Comparison of ENCODE assay signal across 1 cellular context in the genomic region with DNA sequence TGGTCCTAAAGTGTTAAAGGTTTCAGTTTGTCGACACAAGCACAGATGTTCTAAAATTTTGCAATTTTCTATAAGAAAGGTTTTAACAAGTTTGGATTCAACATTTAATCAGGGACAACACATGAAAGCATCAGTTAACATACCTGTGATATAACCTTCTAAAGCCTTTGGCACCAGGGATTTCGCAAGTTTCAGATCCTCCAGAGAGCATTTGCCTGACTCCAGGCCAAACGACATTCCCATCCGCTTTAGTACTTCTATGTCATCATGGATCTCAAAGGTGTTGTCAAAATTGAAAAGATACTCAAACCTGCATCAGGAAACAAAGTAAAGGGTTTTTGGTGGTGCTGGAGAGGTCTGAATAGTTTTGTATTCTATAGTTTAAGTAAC.
TF ChIP-seq lines count a peak whose summit lies in the region.

No MANE protein-coding gene starts in this region.

TF ChIP-seq in WTC11, 78 proteins besides CTCF, POLR2A, EP300 and RAD21:
- no peak for TF ChIP-seq RELA (CRISPR knock-in tag; IDR thresholded peaks at IDR 0.05; ENCODE audit: borderline replicate concordance)
- TF ChIP-seq, protein P1, sequence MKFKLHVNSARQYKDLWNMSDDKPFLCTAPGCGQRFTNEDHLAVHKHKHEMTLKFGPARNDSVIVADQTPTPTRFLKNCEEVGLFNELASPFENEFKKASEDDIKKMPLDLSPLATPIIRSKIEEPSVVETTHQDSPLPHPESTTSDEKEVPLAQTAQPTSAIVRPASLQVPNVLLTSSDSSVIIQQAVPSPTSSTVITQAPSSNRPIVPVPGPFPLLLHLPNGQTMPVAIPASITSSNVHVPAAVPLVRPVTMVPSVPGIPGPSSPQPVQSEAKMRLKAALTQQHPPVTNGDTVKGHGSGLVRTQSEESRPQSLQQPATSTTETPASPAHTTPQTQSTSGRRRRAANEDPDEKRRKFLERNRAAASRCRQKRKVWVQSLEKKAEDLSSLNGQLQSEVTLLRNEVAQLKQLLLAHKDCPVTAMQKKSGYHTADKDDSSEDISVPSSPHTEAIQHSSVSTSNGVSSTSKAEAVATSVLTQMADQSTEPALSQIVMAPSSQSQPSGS (CRISPR knock-in tag; IDR thresholded peaks at IDR 0.05; ENCODE audit: borderline replicate concordance, low read depth) = no peak
- TF ChIP-seq TEAD1 (CRISPR knock-in tag; IDR thresholded peaks at IDR 0.05) = no peak
- TF ChIP-seq, protein P2, sequence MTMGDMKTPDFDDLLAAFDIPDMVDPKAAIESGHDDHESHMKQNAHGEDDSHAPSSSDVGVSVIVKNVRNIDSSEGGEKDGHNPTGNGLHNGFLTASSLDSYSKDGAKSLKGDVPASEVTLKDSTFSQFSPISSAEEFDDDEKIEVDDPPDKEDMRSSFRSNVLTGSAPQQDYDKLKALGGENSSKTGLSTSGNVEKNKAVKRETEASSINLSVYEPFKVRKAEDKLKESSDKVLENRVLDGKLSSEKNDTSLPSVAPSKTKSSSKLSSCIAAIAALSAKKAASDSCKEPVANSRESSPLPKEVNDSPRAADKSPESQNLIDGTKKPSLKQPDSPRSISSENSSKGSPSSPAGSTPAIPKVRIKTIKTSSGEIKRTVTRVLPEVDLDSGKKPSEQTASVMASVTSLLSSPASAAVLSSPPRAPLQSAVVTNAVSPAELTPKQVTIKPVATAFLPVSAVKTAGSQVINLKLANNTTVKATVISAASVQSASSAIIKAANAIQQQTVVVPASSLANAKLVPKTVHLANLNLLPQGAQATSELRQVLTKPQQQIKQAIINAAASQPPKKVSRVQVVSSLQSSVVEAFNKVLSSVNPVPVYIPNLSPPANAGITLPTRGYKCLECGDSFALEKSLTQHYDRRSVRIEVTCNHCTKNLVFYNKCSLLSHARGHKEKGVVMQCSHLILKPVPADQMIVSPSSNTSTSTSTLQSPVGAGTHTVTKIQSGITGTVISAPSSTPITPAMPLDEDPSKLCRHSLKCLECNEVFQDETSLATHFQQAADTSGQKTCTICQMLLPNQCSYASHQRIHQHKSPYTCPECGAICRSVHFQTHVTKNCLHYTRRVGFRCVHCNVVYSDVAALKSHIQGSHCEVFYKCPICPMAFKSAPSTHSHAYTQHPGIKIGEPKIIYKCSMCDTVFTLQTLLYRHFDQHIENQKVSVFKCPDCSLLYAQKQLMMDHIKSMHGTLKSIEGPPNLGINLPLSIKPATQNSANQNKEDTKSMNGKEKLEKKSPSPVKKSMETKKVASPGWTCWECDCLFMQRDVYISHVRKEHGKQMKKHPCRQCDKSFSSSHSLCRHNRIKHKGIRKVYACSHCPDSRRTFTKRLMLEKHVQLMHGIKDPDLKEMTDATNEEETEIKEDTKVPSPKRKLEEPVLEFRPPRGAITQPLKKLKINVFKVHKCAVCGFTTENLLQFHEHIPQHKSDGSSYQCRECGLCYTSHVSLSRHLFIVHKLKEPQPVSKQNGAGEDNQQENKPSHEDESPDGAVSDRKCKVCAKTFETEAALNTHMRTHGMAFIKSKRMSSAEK (CRISPR knock-in tag; IDR thresholded peaks at IDR 0.05; ENCODE audit: borderline replicate concordance) = no peak
- no peak for TF ChIP-seq ETV6 (CRISPR knock-in tag; IDR thresholded peaks at IDR 0.05)
- TF ChIP-seq CREM (CRISPR knock-in tag; IDR thresholded peaks at IDR 0.05) = no peak
- no peak for TF ChIP-seq SMAD3 (CRISPR knock-in tag; IDR thresholded peaks at IDR 0.05; ENCODE audit: borderline replicate concordance)
- TF ChIP-seq SOX15 (CRISPR knock-in tag; IDR thresholded peaks at IDR 0.05) = no peak
- TF ChIP-seq ZMAT4 (CRISPR knock-in tag; IDR thresholded peaks at IDR 0.05) = no peak
- no peak for TF ChIP-seq ZNF512 (CRISPR knock-in tag; IDR thresholded peaks at IDR 0.05; ENCODE audit: borderline replicate concordance)
- no peak for TF ChIP-seq GTF2I (CRISPR knock-in tag; conservative IDR thresholded peaks at IDR 0.05)
- no peak for TF ChIP-seq MYBL2 (CRISPR knock-in tag; IDR thresholded peaks at IDR 0.05)
- no peak for TF ChIP-seq SMAD4 (CRISPR knock-in tag; IDR thresholded peaks at IDR 0.05)
- TF ChIP-seq ZNF396 (CRISPR knock-in tag; IDR thresholded peaks at IDR 0.05; ENCODE audit: borderline replicate concordance) = no peak
- TF ChIP-seq, protein P3, sequence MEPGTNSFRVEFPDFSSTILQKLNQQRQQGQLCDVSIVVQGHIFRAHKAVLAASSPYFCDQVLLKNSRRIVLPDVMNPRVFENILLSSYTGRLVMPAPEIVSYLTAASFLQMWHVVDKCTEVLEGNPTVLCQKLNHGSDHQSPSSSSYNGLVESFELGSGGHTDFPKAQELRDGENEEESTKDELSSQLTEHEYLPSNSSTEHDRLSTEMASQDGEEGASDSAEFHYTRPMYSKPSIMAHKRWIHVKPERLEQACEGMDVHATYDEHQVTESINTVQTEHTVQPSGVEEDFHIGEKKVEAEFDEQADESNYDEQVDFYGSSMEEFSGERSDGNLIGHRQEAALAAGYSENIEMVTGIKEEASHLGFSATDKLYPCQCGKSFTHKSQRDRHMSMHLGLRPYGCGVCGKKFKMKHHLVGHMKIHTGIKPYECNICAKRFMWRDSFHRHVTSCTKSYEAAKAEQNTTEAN (CRISPR knock-in tag; IDR thresholded peaks at IDR 0.05) = no peak
- no peak for TF ChIP-seq MXD4 (CRISPR knock-in tag; IDR thresholded peaks at IDR 0.05; ENCODE audit: borderline replicate concordance)
- TF ChIP-seq, protein P4, sequence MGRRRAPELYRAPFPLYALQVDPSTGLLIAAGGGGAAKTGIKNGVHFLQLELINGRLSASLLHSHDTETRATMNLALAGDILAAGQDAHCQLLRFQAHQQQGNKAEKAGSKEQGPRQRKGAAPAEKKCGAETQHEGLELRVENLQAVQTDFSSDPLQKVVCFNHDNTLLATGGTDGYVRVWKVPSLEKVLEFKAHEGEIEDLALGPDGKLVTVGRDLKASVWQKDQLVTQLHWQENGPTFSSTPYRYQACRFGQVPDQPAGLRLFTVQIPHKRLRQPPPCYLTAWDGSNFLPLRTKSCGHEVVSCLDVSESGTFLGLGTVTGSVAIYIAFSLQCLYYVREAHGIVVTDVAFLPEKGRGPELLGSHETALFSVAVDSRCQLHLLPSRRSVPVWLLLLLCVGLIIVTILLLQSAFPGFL (CRISPR knock-in tag; IDR thresholded peaks at IDR 0.05; ENCODE audit: borderline replicate concordance) = no peak
- no peak for TF ChIP-seq IRF1 (CRISPR knock-in tag; IDR thresholded peaks at IDR 0.05)
